Comparison of ENCODE assay signal across 14 cellular contexts in the genomic region with DNA sequence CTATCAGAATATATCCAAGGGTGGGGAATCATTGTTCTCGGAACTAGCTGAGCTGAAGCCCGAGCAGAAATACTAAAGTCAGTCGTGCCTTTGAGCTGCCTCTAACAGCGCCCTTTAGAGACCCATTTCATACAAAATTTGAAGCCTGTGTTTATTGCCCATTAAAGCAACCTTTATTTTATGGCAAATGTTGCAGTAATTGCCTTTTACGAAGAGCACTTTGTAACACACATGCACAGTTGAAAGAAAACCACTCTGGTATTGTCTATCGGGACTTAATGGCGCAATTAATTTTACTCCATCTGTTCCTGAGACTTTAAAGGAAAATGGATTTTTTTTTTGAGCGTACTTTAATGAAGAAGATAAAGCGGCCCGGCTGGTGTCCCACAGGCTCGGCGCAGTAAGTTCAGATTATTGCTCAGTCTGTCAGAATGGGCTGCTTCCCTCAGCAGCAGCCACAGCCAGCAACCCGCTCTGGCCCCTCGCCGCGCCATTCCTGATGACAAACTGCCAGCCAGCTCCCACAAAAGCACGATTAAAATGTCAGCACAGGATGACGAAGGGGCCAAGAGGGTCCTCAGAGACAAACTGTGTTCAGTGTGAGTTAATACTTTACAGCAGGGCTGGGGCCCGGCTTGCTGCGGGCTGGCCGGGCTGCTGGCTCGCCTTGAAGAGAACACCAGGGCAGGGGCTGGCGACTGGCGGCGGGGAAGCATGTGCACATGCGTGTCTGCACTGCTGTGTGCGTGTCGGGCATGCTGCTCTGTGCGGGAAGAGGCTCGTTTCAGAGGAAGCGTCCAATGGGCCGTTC.
DNase-seq lines count a peak whose midpoint lies in the region; ATAC-seq, FAIRE-seq and TF ChIP-seq lines count a peak whose summit lies in the region.
"Had no signal": no experiment of that assay in that cellular context is flagged by ENCODE, and none has a peak within 500 bp of the region (broad histone marks: within the 10 kb centered on the region; RNA-seq: fewer than 3 reads in every experiment).

No MANE protein-coding gene starts in this region.

- ATAC-seq in Right ventricle myocardium inferior (peak; percentile 82), GM21423 (IDR thresholded peaks at IDR 0.05; ENCODE audit: unreplicated experiment) (no peak), HG02763 (IDR thresholded peaks at IDR 0.05; ENCODE audit: unreplicated experiment) (no peak)
- ATAC-seq: A549 had no signal

- H3K27ac ChIP-seq in right atrium auricular region (no peak overlapping the region), mesendoderm (ENCODE audit: low read depth, low read length) (no peak overlapping the region)
- H3K27ac ChIP-seq: A549 had no signal

- no peaks in the 10 kb centered on the region for H3K27me3 ChIP-seq in right atrium auricular region
- H3K27me3 ChIP-seq in mesendoderm (ENCODE audit: insufficient read depth, low read length, poor library complexity): no peaks in the 10 kb centered on the region

- no peaks in the 10 kb centered on the region for H3K79me2 ChIP-seq in mesendoderm (ENCODE audit: control insufficient read depth, insufficient read depth, low read length)

- no peak overlapping the region for H2AK5ac ChIP-seq in mesendoderm (ENCODE audit: low read length)

- no peak overlapping the region for H4K8ac ChIP-seq in mesendoderm (ENCODE audit: low read depth, low read length)

- H2BK15ac ChIP-seq in mesendoderm (replicated peaks; ENCODE audit: low read depth): no peak overlapping the region

- peak overlapping the region; percentile 4 for H3K23ac ChIP-seq in mesendoderm (ENCODE audit: low read length)

- H3K4me3 ChIP-seq in right atrium auricular region (peak overlapping the region in 1 of 2 donors; percentile 6), astrocyte of the cerebellum (ENCODE audit: low read depth, low read length) (no peak overlapping the region), mesendoderm (ENCODE audit: low read length) (no peak overlapping the region)
- H3K4me3 ChIP-seq: A549 had no signal

- TF ChIP-seq POLR2A in GM12891 (IDR thresholded peaks at IDR 0.05; ENCODE audit: low read depth, low read length): no peak

- TF ChIP-seq CTCF in right atrium auricular region (IDR thresholded peaks at IDR 0.05): no peak
- no peak for TF ChIP-seq CTCF in astrocyte of the cerebellum (IDR thresholded peaks at IDR 0.05; ENCODE audit: low read depth, low read length, missing control alignments)

- no peaks in the 10 kb centered on the region for H3K79me1 ChIP-seq in mesendoderm (ENCODE audit: low read length)

- no peaks in the 10 kb centered on the region for H3K4me1 ChIP-seq in right atrium auricular region
- H3K4me1 ChIP-seq in mesendoderm (ENCODE audit: control insufficient read depth, low read depth, low read length): peaks cover 7% of the 10 kb centered on the region
- H3K4me1 ChIP-seq: A549 had no signal

- no peak overlapping the region for H2BK5ac ChIP-seq in mesendoderm (ENCODE audit: low read length)

- DNase-seq in Right ventricle myocardium inferior (ENCODE audit: missing footprints) (peak; percentile 77), right atrium auricular region (ENCODE audit: low spot score) (no peak), astrocyte of the cerebellum (ENCODE audit: low read depth) (peak; percentile 26), mesendoderm (no peak), kidney glomerular epithelial cell (lab: John Stamatoyannopoulos, UW) (no peak), GM12891 (ENCODE audit: insufficient read length, low spot score) (no peak)
- DNase-seq: DND-41; NCI-H2029; stimulated activated CD4-positive, alpha-beta T cell treated with anti-CD3 and anti-CD28 coated beads, Interleukin-1b, Interleukin-23, amount 100 ng/mL, for 48 hours had no signal

- H3K4ac ChIP-seq in mesendoderm (ENCODE audit: low read depth, low read length): no peak overlapping the region

- no peak overlapping the region for H2BK120ac ChIP-seq in mesendoderm (ENCODE audit: low read depth, low read length)

- no peaks in the 10 kb centered on the region for H3K9me3 ChIP-seq in right atrium auricular region
- H3K9me3 ChIP-seq: A549 had no signal

- no CpG with 5 or more reads among the region's 32 CpGs for WGBS in mesendoderm (ENCODE audit: extremely low coverage, insufficient coverage, low lambda C conversion rate)

- no peak overlapping the region for H3K56ac ChIP-seq in mesendoderm (ENCODE audit: low read length)

- in situ Hi-C loops in astrocyte of the cerebellum (cut with HindIII; ENCODE audit: low sequenced_read_pairs): loop anchor here (5.0 kb wide), 1 partner anchor 99 kb away; no protein-coding TSS in a partner anchor

- H3K4me2 ChIP-seq in mesendoderm (ENCODE audit: low read length): no peak overlapping the region
- H3K4me2 ChIP-seq: A549 had no signal

- H3K9ac ChIP-seq in mesendoderm (ENCODE audit: low read length): no peak overlapping the region

- intact Hi-C loops in Right ventricle myocardium inferior (cut with DNase I): no loop called here

- no peaks in the 10 kb centered on the region for H3K36me3 ChIP-seq in right atrium auricular region
- H3K36me3 ChIP-seq in mesendoderm (ENCODE audit: control insufficient read depth, insufficient read depth, low read length): no peaks in the 10 kb centered on the region

- no peak overlapping the region for H4K5ac ChIP-seq in mesendoderm (ENCODE audit: low read length)

- no peak for FAIRE-seq in GM12891 (lab: Jason Lieb, UNC)
- FAIRE-seq: A549, endothelial cell of umbilical vein, RCC 7860 had no signal

- H3K18ac ChIP-seq in mesendoderm (ENCODE audit: low read length): no peak overlapping the region

TF ChIP-seq in GM12891, 5 proteins besides CTCF, POLR2A, EP300 and RAD21:
- TF ChIP-seq POLR2AphosphoS5 (IDR thresholded peaks at IDR 0.05; ENCODE audit: low read depth, low read length) (no peak), TAF1 (IDR thresholded peaks at IDR 0.05; ENCODE audit: low read depth, low read length) (no peak), POU2F2 (IDR thresholded peaks at IDR 0.05; ENCODE audit: low read depth, low read length) (no peak), SPI1 (IDR thresholded peaks at IDR 0.05; ENCODE audit: low read depth, low read length) (no peak), PAX5 (IDR thresholded peaks at IDR 0.05; ENCODE audit: insufficient read depth, low read length, severe bottlenecking) (no peak)

Comparison
In these comparisons a context has a peak if more than half of its experiments do, and no peak if none do; other contexts are left out.
1. DNase-seq: peak in Right ventricle myocardium inferior (single experiment) and astrocyte of the cerebellum (single experiment); none in right atrium auricular region (single experiment), mesendoderm (single experiment), kidney glomerular epithelial cell (single experiment) and GM12891 (single experiment).